Comparison of ENCODE assay signal across 19 cellular contexts in genomic region chr3:25151497-25151896, GRCh38.
A peak's percentile ranks its signal among the peaks of the same experiment; 100 is the strongest.
DNase-seq lines count a peak whose midpoint lies in the region; ATAC-seq and TF ChIP-seq lines count a peak whose summit lies in the region.
"Had no signal": no experiment of that assay in that cellular context is flagged by ENCODE, and none has a peak within 500 bp of the region (broad histone marks: within the 10 kb centered on the region; RNA-seq: fewer than 3 reads in every experiment).

No MANE protein-coding gene starts in this region.

- ATAC-seq in SK-N-SH treated with all-trans-retinoic acid at 6 μM for 48 hours (peak; percentile 16; the same call in 1 of the 3 replicates), HG02981 (IDR thresholded peaks at IDR 0.05; ENCODE audit: unreplicated experiment) (no peak)
- no peak for ATAC-seq in stimulated activated naive B cell treated with anti-CD40 and anti-IgM and Interleukin-4, amounts not matched to agents 10 μg/mL and 1 μg/mL and 100 μg/mL, for 72 hours (replicated peaks)
- ATAC-seq: esophagus mucosa; HCT116; stimulated activated memory B cell treated with anti-CD40 and anti-IgM and Interleukin-4, amounts not matched to agents 10 μg/mL and 1 μg/mL and 100 μg/mL, for 72 hours had no signal

- peaks cover 0 to 8% of the 10 kb centered on the region in 2 donors for H3K9me3 Mint-ChIP-seq in stimulated activated naive B cell treated with anti-CD40 and anti-IgM and Interleukin-4, amounts not matched to agents 10 μg/mL and 1 μg/mL and 100 μg/mL, for 72 hours
- H3K9me3 Mint-ChIP-seq: brain had no signal

- no peak overlapping the region for H3K4me3 Mint-ChIP-seq in stimulated activated naive B cell treated with anti-CD40 and anti-IgM and Interleukin-4, amounts not matched to agents 10 μg/mL and 1 μg/mL and 100 μg/mL, for 72 hours
- H3K4me3 Mint-ChIP-seq: neural crest cell; stimulated activated memory B cell treated with anti-CD40 and anti-IgM and Interleukin-4, amounts not matched to agents 10 μg/mL and 1 μg/mL and 100 μg/mL, for 72 hours had no signal

- DNase-seq in BJ (ENCODE audit: low read depth) (no peak), fibroblast of villous mesenchyme (ENCODE audit: low read depth) (no peak), pons (ENCODE audit: low spot score) (peak; percentile 10), SW 1271 (lab: John Stamatoyannopoulos, UW) (no peak), posterior cingulate gyrus (no peak)
- DNase-seq in stimulated activated naive B cell treated with anti-CD40 and anti-IgM and Interleukin-4, amounts not matched to agents 10 μg/mL and 1 μg/mL and 100 μg/mL, for 72 hours: no peak
- DNase-seq: activated CD4-positive, alpha-beta T cell treated with anti-CD3 and anti-CD28 coated beads for 1 hour; activated T-cell treated with anti-CD3 and anti-CD28 coated beads, Interleukin-2, amount 50 U/mL, for 48 hours; NCI-H187 treated with DMSO at 0.1 percent for 48 hours; NK-92 treated with Interleukin-12 subunit alpha and Interleukin-12 subunit beta, amount 100 ng/mL, for 24 hours; stimulated activated CD4-positive, alpha-beta T cell treated with anti-CD3 and anti-CD28 coated beads, Interleukin-2, amount 100 ng/mL, for 24 hours had no signal

- H3K4me3 ChIP-seq in BJ (ENCODE audit: low read depth, low read length): peak overlapping the region; percentile 16; the same call in 1 of the 2 replicates
- peak overlapping the region; percentile 3 for H3K4me3 ChIP-seq in fibroblast of villous mesenchyme (ENCODE audit: low read depth, low read length)
- H3K4me3 ChIP-seq: BLaER1 had no signal

- no peak for TF ChIP-seq CTCF in BJ (IDR thresholded peaks at IDR 0.05; ENCODE audit: insufficient read depth, low read depth, low read length)
- no peak for TF ChIP-seq CTCF in fibroblast of villous mesenchyme (IDR thresholded peaks at IDR 0.05; ENCODE audit: insufficient read depth, low read depth, low read length)

- no peaks in the 10 kb centered on the region for H3K27me3 Mint-ChIP-seq in stimulated activated naive B cell treated with anti-CD40 and anti-IgM and Interleukin-4, amounts not matched to agents 10 μg/mL and 1 μg/mL and 100 μg/mL, for 72 hours
- H3K27me3 Mint-ChIP-seq: brain; stimulated activated memory B cell treated with anti-CD40 and anti-IgM and Interleukin-4, amounts not matched to agents 10 μg/mL and 1 μg/mL and 100 μg/mL, for 72 hours had no signal

- no peaks in the 10 kb centered on the region for H3K36me3 Mint-ChIP-seq in stimulated activated naive B cell treated with anti-CD40 and anti-IgM and Interleukin-4, amounts not matched to agents 10 μg/mL and 1 μg/mL and 100 μg/mL, for 72 hours
- H3K36me3 Mint-ChIP-seq: brain; stimulated activated memory B cell treated with anti-CD40 and anti-IgM and Interleukin-4, amounts not matched to agents 10 μg/mL and 1 μg/mL and 100 μg/mL, for 72 hours had no signal

- POLR2A ChIA-PET in BJ (lab: Charles Lee): no interaction called here

- no peaks in the 10 kb centered on the region for H3K36me3 ChIP-seq in BJ (ENCODE audit: control insufficient read depth, insufficient read depth, low read length)
- H3K36me3 ChIP-seq: BLaER1 had no signal

- intact Hi-C loops in posterior cingulate gyrus (cut with DNase I): no loop called here

- CTCF ChIA-PET in BJ (lab: Yijun Ruan, JAX): no interaction called here

- H3K4me1 Mint-ChIP-seq in stimulated activated naive B cell treated with anti-CD40 and anti-IgM and Interleukin-4, amounts not matched to agents 10 μg/mL and 1 μg/mL and 100 μg/mL, for 72 hours: no peaks in the 10 kb centered on the region
- H3K4me1 Mint-ChIP-seq: stimulated activated memory B cell treated with anti-CD40 and anti-IgM and Interleukin-4, amounts not matched to agents 10 μg/mL and 1 μg/mL and 100 μg/mL, for 72 hours had no signal

- no peaks in the 10 kb centered on the region for H3K27me3 ChIP-seq in BJ (ENCODE audit: control insufficient read depth, insufficient read depth, low read length)
- H3K27me3 ChIP-seq: BLaER1 had no signal

- H3K27ac Mint-ChIP-seq in stimulated activated naive B cell treated with anti-CD40 and anti-IgM and Interleukin-4, amounts not matched to agents 10 μg/mL and 1 μg/mL and 100 μg/mL, for 72 hours: no peak overlapping the region
- H3K27ac Mint-ChIP-seq: stimulated activated memory B cell treated with anti-CD40 and anti-IgM and Interleukin-4, amounts not matched to agents 10 μg/mL and 1 μg/mL and 100 μg/mL, for 72 hours had no signal

TF ChIP-seq in SK-N-SH treated with all-trans-retinoic acid at 6 μM for 48 hours, 23 proteins besides CTCF, POLR2A, EP300 and RAD21:
- no peak for TF ChIP-seq PPARA (CRISPR knock-in tag; IDR thresholded peaks at IDR 0.05; ENCODE audit: borderline replicate concordance)
- TF ChIP-seq CREB5 (CRISPR knock-in tag; IDR thresholded peaks at IDR 0.05; ENCODE audit: low read depth): no peak
- TF ChIP-seq PATZ1 (CRISPR knock-in tag; IDR thresholded peaks at IDR 0.05; ENCODE audit: borderline replicate concordance): no peak
- TF ChIP-seq CSRNP3 (CRISPR knock-in tag; IDR thresholded peaks at IDR 0.05): no peak
- no peak for TF ChIP-seq ARNTL (CRISPR knock-in tag; IDR thresholded peaks at IDR 0.05; ENCODE audit: borderline replicate concordance, low read depth)
- TF ChIP-seq TSHZ2 (CRISPR knock-in tag; IDR thresholded peaks at IDR 0.05): no peak
- TF ChIP-seq CSDC2 (CRISPR knock-in tag; IDR thresholded peaks at IDR 0.05): no peak
